In the genomic region with DNA sequence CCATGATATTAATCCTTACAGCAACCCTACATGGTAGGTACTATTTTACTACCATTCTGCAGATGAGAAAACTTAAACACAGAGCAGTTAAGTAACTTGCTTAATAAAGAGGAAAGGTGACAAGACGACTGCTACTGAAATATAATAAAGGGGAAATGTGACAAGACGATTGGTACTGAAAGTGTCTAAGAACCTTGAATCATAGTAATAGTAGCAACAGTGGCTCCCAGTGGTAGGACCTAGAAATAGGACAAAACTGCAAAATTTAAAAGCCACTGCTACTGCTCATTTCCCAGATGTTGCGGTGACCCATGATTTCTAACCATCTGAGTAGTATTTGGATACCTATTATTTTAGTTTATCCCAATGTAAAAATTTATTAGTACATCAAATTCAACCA, we compare ENCODE assay signal across 9 cellular contexts.
A peak's percentile ranks its signal among the peaks of the same experiment; 100 is the strongest.
DNase-seq lines count a peak whose midpoint lies in the region; ATAC-seq lines count a peak whose summit lies in the region.
"Had no signal": no experiment of that assay in that cellular context is flagged by ENCODE, and none has a peak within 500 bp of the region (broad histone marks: within the 10 kb centered on the region; RNA-seq: fewer than 3 reads in every experiment).

No MANE protein-coding gene starts in this region.

- no peaks in the 10 kb centered on the region for H3K36me3 Mint-ChIP-seq in activated naive CD8-positive, alpha-beta T cell treated with anti-CD3 and anti-CD28 coated beads, Interleukin-2, amount 50 U/mL, for 24 hours (ENCODE audit: low read depth)

- H3K4me3 Mint-ChIP-seq in activated naive CD8-positive, alpha-beta T cell treated with anti-CD3 and anti-CD28 coated beads, Interleukin-2, amount 50 U/mL, for 24 hours, result no peak overlapping the region

- DNase-seq in HCEC 1CT (peak; percentile 29), NCI-H345 (lab: John Stamatoyannopoulos, UW) (peak; percentile 15), lung microvascular endothelial cell (ENCODE audit: low read depth in 2 of 2) (peak; percentile 0 to 1), cerebellar cortex (ENCODE audit: low spot score) (no peak), RPMI8226 (no peak)
- DNase-seq in activated CD4-positive, alpha-beta T cell treated with anti-CD3 and anti-CD28 coated beads for 1 hour, result no peak
- DNase-seq in activated naive CD8-positive, alpha-beta T cell treated with anti-CD3 and anti-CD28 coated beads, Interleukin-2, amount 50 U/mL, for 24 hours, result no peak
- DNase-seq: NCI-H2029 had no signal

- H3K27me3 Mint-ChIP-seq in activated naive CD8-positive, alpha-beta T cell treated with anti-CD3 and anti-CD28 coated beads, Interleukin-2, amount 50 U/mL, for 24 hours, result no peaks in the 10 kb centered on the region

- no peaks in the 10 kb centered on the region for H3K4me1 Mint-ChIP-seq in activated naive CD8-positive, alpha-beta T cell treated with anti-CD3 and anti-CD28 coated beads, Interleukin-2, amount 50 U/mL, for 24 hours

- H3K27ac Mint-ChIP-seq in activated naive CD8-positive, alpha-beta T cell treated with anti-CD3 and anti-CD28 coated beads, Interleukin-2, amount 50 U/mL, for 24 hours, result no peak overlapping the region

- peak; percentile 78 for ATAC-seq in GM18502 (IDR thresholded peaks at IDR 0.05; ENCODE audit: poor library complexity, unreplicated experiment)
- no peak for ATAC-seq in activated naive CD8-positive, alpha-beta T cell treated with anti-CD3 and anti-CD28 coated beads, Interleukin-2, amount 50 U/mL, for 24 hours

- no peaks in the 10 kb centered on the region for H3K9me3 Mint-ChIP-seq in activated naive CD8-positive, alpha-beta T cell treated with anti-CD3 and anti-CD28 coated beads, Interleukin-2, amount 50 U/mL, for 24 hours

Comparison
In these comparisons a context has a peak if more than half of its experiments do, and no peak if none do; other contexts are left out.
1. DNase-seq: peak in HCEC 1CT (single experiment), NCI-H345 (single experiment) and lung microvascular endothelial cell (2 of 2); none in cerebellar cortex (single experiment), activated CD4-positive, alpha-beta T cell treated with anti-CD3 and anti-CD28 coated beads for 1 hour (single experiment), RPMI8226 (single experiment) and activated naive CD8-positive, alpha-beta T cell treated with anti-CD3 and anti-CD28 coated beads, Interleukin-2, amount 50 U/mL, for 24 hours (single experiment).